19 cellular contexts compared by ENCODE assay signal in the genomic region with DNA sequence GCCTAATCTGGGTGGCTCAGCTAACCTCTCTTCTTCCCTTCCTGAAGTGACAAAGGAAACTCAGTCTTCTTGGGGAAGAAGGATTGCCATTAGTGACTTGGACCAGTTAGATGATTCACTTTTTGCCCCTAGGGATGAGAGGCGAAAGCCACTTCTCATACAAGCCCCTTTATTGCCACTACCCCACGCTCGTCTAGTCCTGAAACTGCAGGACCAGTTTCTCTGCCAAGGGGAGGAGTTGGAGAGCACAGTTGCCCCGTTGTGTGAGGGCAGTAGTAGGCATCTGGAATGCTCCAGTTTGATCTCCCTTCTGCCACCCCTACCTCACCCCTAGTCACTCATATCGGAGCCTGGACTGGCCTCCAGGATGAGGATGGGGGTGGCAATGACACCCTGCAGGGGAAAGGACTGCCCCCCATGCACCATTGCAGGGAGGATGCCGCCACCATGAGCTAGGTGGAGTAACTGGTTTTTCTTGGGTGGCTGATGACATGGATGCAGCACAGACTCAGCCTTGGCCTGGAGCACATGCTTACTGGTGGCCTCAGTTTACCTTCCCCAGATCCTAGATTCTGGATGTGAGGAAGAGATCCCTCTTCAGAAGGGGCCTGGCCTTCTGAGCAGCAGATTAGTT. TPM values are rescaled to one million over a fixed set of nuclear protein-coding genes. Genes with fewer than 3 reads are reported as not detected.
DNase-seq lines count a peak whose midpoint lies in the region; ATAC-seq and TF ChIP-seq lines count a peak whose summit lies in the region.
"Had no signal": no experiment of that assay in that cellular context is flagged by ENCODE, and none has a peak within 500 bp of the region (broad histone marks: within the 10 kb centered on the region; RNA-seq: fewer than 3 reads in every experiment).

No MANE protein-coding gene starts in this region.

- CTCF ChIA-PET in CD8-positive, alpha-beta memory T cell (lab: Charles Lee), result interaction anchor here (1.1 to 3.3 kb wide), 5 partner anchors 13 to 873 kb away, joined by 3 to 94 read pairs (median 12); partner anchors contain the start of gene UVRAG

- H3K9ac ChIP-seq in Loucy (ENCODE audit: low read depth, low read length, poor library complexity, severe bottlenecking), result no peak overlapping the region
- H3K9ac ChIP-seq: GM23248 had no signal

- ATAC-seq in sciatic nerve, result peak; percentile 31

- peak overlapping the region; percentile 29 for H2AFZ ChIP-seq in Loucy (ENCODE audit: low read length)
- H2AFZ ChIP-seq: GM23248, PC-9 had no signal

- H3K4me2 ChIP-seq in Loucy (ENCODE audit: low read depth, low read length, poor library complexity, severe bottlenecking), result peak overlapping the region; percentile 35
- H3K4me2 ChIP-seq: PC-9 had no signal

- H3K4me1 ChIP-seq in Loucy (ENCODE audit: insufficient read depth, low read length, poor library complexity, severe bottlenecking), result peaks cover 15% of the 10 kb centered on the region
- H3K4me1 ChIP-seq in CD8-positive, alpha-beta memory T cell (ENCODE audit: insufficient read depth, low read length), result peaks cover 12% of the 10 kb centered on the region

- no peaks in the 10 kb centered on the region for H3K36me3 Mint-ChIP-seq in CD8-positive, alpha-beta memory T cell

- H3K9me3 Mint-ChIP-seq in CD8-positive, alpha-beta memory T cell, result no peaks in the 10 kb centered on the region
- H3K9me3 Mint-ChIP-seq: central memory CD8-positive, alpha-beta T cell had no signal

- no peaks in the 10 kb centered on the region for H3K36me3 ChIP-seq in Loucy (ENCODE audit: insufficient read depth, low read length)
- H3K36me3 ChIP-seq in CD8-positive, alpha-beta memory T cell (ENCODE audit: insufficient read depth, low read length), result no peaks in the 10 kb centered on the region
- H3K36me3 ChIP-seq: esophagus squamous epithelium had no signal

- peak; percentile 49 for DNase-seq in activated effector memory CD4-positive, alpha-beta T cell treated with anti-CD3 and anti-CD28 coated beads, Interleukin-2, amount 50 U/mL, for 16 hours
- no peak for DNase-seq in activated effector memory CD4-positive, alpha-beta T cell treated with Interleukin-2 at 50 U/mL for 16 hours
- peak; percentile 28 for DNase-seq in epithelial cell of esophagus (ENCODE audit: low read depth)
- no peak for DNase-seq in sciatic nerve (ENCODE audit: low spot score)
- DNase-seq in DMS 273 (lab: John Stamatoyannopoulos, UW; ENCODE audit: unreplicated experiment), result no peak
- no peak for DNase-seq in CD8-positive, alpha-beta memory T cell
- no peak for DNase-seq in NCI-H82 treated with DMSO at 0.1 percent for 48 hours (lab: John Stamatoyannopoulos, UW; ENCODE audit: unreplicated experiment)
- DNase-seq: activated CD4-positive, CD25-positive, alpha-beta regulatory T cell; DMS79 treated with DMSO at 0.1 percent for 48 hours; esophagus squamous epithelium; GM23248; left ventricle myocardium superior; NCI-H1436 treated with DMSO at 0.1 percent for 48 hours; NCI-H526 treated with DMSO at 0.1 percent for 48 hours; stimulated activated CD4-positive, alpha-beta T cell treated with anti-CD3 and anti-CD28 coated beads, Interleukin-15, amount 100 ng/mL, for 24 hours; T-helper 9 cell had no signal

- intact Hi-C loops in sciatic nerve (cut with DNase I), result loop anchor here (10.0 kb wide), 1 partner anchor 64 kb away; no protein-coding TSS in a partner anchor

- no peaks in the 10 kb centered on the region for H4K20me1 ChIP-seq in Loucy (ENCODE audit: insufficient read depth, low read length, poor library complexity, severe bottlenecking)

- no peaks in the 10 kb centered on the region for H3K9me3 ChIP-seq in Loucy (ENCODE audit: insufficient read depth, low read depth, low read length)
- H3K9me3 ChIP-seq in CD8-positive, alpha-beta memory T cell (ENCODE audit: low read length), result no peaks in the 10 kb centered on the region
- H3K9me3 ChIP-seq: esophagus squamous epithelium had no signal

- no peak overlapping the region for H3K4me3 Mint-ChIP-seq in CD8-positive, alpha-beta memory T cell
- H3K4me3 Mint-ChIP-seq: central memory CD8-positive, alpha-beta T cell had no signal

- TF ChIP-seq CTCF in Loucy (conservative IDR thresholded peaks at IDR 0.05; ENCODE audit: low read length) (no peak; the same call in 1 of the 2 replicates), epithelial cell of esophagus (IDR thresholded peaks at IDR 0.05; ENCODE audit: insufficient read depth, low read depth, low read length, missing control alignments) (no peak)

- H3K79me2 ChIP-seq in Loucy (ENCODE audit: insufficient read depth, low read length), result no peaks in the 10 kb centered on the region

- peaks cover 6 to 14% (median 9%) of the 10 kb centered on the region in 3 donors for H3K4me1 Mint-ChIP-seq in CD8-positive, alpha-beta memory T cell

- no peaks in the 10 kb centered on the region for H3F3A ChIP-seq in Loucy (ENCODE audit: low read depth)

- POLR2A ChIA-PET in CD8-positive, alpha-beta memory T cell (lab: Charles Lee), result no interaction called here

- H3K27ac ChIP-seq in CD8-positive, alpha-beta memory T cell (ENCODE audit: low read depth, low read length), result no peak overlapping the region
- H3K27ac ChIP-seq: esophagus squamous epithelium, GM23248, PC-9 had no signal

- no peaks in the 10 kb centered on the region for H3K27me3 Mint-ChIP-seq in CD8-positive, alpha-beta memory T cell
- H3K27me3 Mint-ChIP-seq: central memory CD8-positive, alpha-beta T cell had no signal

- no peaks in the 10 kb centered on the region for H3K9me2 ChIP-seq in Loucy (replicated peaks; ENCODE audit: low read depth, low read length)

- H3K4me3 ChIP-seq in Loucy (ENCODE audit: low read length, poor library complexity, severe bottlenecking) (no peak overlapping the region), epithelial cell of esophagus (ENCODE audit: low read length) (no peak overlapping the region)
- H3K4me3 ChIP-seq in CD8-positive, alpha-beta memory T cell (ENCODE audit: low read length), result no peak overlapping the region
- H3K4me3 ChIP-seq: esophagus squamous epithelium, GM23248, PC-9 had no signal

- H3K27ac Mint-ChIP-seq in CD8-positive, alpha-beta memory T cell, result peak overlapping the region in 2 of 8 donors; percentile 17 to 60

- H3K27me3 ChIP-seq in Loucy (ENCODE audit: insufficient read depth, low read length, poor library complexity, severe bottlenecking), result no peaks in the 10 kb centered on the region
- H3K27me3 ChIP-seq in CD8-positive, alpha-beta memory T cell (ENCODE audit: insufficient read depth, low read length, poor library complexity, severe bottlenecking), result no peaks in the 10 kb centered on the region
- H3K27me3 ChIP-seq: esophagus squamous epithelium had no signal

RNA-seq across cellular contexts. Expression of gene UVRAG, which starts 14.2 kb away (rescaled TPM):
- total RNA-seq in sciatic nerve, result 39.2 TPM
- total RNA-seq in CD8-positive, alpha-beta memory T cell, result 10 to 100 TPM; 18.0 to 20.9 TPM
- polyA plus RNA-seq in CD8-positive, alpha-beta memory T cell, result 17.1 TPM

RNA-seq across cellular contexts. Expression of gene DGAT2, which starts 32.3 kb away (rescaled TPM):
- total RNA-seq in sciatic nerve, result 20.3 TPM
- total RNA-seq in CD8-positive, alpha-beta memory T cell, result 1 to 10 TPM; 5.5 to 5.6 TPM
- polyA plus RNA-seq in CD8-positive, alpha-beta memory T cell, result not detected

Comparison
In these comparisons a context has a peak if more than half of its experiments do, and no peak if none do; other contexts are left out.
1. DNase-seq: peak in activated effector memory CD4-positive, alpha-beta T cell treated with anti-CD3 and anti-CD28 coated beads, Interleukin-2, amount 50 U/mL, for 16 hours (single experiment) and epithelial cell of esophagus (single experiment); none in activated effector memory CD4-positive, alpha-beta T cell treated with Interleukin-2 at 50 U/mL for 16 hours (single experiment), sciatic nerve (single experiment), DMS 273 (single experiment), CD8-positive, alpha-beta memory T cell (0 of 5) and NCI-H82 treated with DMSO at 0.1 percent for 48 hours (single experiment).